Comparison of ENCODE assay signal across 8 cellular contexts in genomic region chr2:106193977-106194778, GRCh38. TPM values are rescaled to one million over a fixed set of nuclear protein-coding genes. Genes with fewer than 3 reads are reported as not detected.
DNase-seq lines count a peak whose midpoint lies in the region; ATAC-seq and TF ChIP-seq lines count a peak whose summit lies in the region.

Gene UXS1 (minus strand): TSS chr2:106194301. CDS start chr2:106194241, 60 bp downstream.

- intact Hi-C loops in activated CD4-positive, alpha-beta memory T cell treated with anti-CD3 and anti-CD28 coated beads for 36 hours (cut with micrococcal nuclease) = loop anchor here (1.0 to 5.0 kb wide), 7 partner anchors 34 to 447 kb away; no protein-coding TSS in a partner anchor
- intact Hi-C loops in dorsolateral prefrontal cortex (cut with DNase I) (loop anchor here (10.0 kb wide), 1 partner anchor 859 kb away; the partner anchor contains the start of gene C2orf49 (in 2 of the 2)), right lobe of liver (cut with DNase I) (no loop called here)

- POLR2A ChIA-PET in activated CD4-positive, alpha-beta memory T cell treated with anti-CD3 and anti-CD28 coated beads for 36 hours (lab: Charles Lee) = interaction anchor here (1.4 to 3.7 kb wide), 4 partner anchors 35 to 54 kb away, joined by 6 to 52 read pairs (median 26); no protein-coding TSS in a partner anchor

- H3K4me1 Mint-ChIP-seq in activated CD4-positive, alpha-beta memory T cell treated with anti-CD3 and anti-CD28 coated beads for 36 hours (ENCODE audit: low read depth) = peaks cover 40% of the 10 kb centered on the region

- H3K36me3 ChIP-seq in right lobe of liver = no peaks in the 10 kb centered on the region

- 0% methylated on average over 11 of the region's 93 CpGs for WGBS in right lobe of liver (ENCODE audit: insufficient coverage, low coverage, low lambda C conversion rate, missing lambda C conversion rate)

- H3K9me3 ChIP-seq in right lobe of liver = no peaks in the 10 kb centered on the region

- peaks cover 2% of the 10 kb centered on the region for H3K27me3 Mint-ChIP-seq in activated CD4-positive, alpha-beta memory T cell treated with anti-CD3 and anti-CD28 coated beads for 36 hours

- H3K4me3 Mint-ChIP-seq in activated CD4-positive, alpha-beta memory T cell treated with anti-CD3 and anti-CD28 coated beads for 36 hours = peak within 1 kb of the TSS; percentile 84

- H3K4me1 ChIP-seq in right lobe of liver = peaks cover 0 to 9% (median 3%) of the 10 kb centered on the region in 4 donors

- H3K27me3 ChIP-seq in dorsolateral prefrontal cortex = no peaks in the 10 kb centered on the region
- H3K27me3 ChIP-seq in right lobe of liver = no peaks in the 10 kb centered on the region

- DNase-seq in NCI-H82 (lab: John Stamatoyannopoulos, UW) = peak; percentile 99
- peak; percentile 99 for DNase-seq in activated CD4-positive, alpha-beta memory T cell treated with anti-CD3 and anti-CD28 coated beads for 36 hours
- DNase-seq in dorsolateral prefrontal cortex = peak; percentile 91 to 96 (median 94)
- DNase-seq in right lobe of liver = peak; percentile 98 to 99 (median 98)
- DNase-seq in stimulated activated CD4-positive, alpha-beta T cell treated with anti-CD3 and anti-CD28 coated beads, Interleukin-4, amount 100 ng/mL, for 4 hours = peak; percentile 98

- peaks cover 13% of the 10 kb centered on the region for H3K36me3 Mint-ChIP-seq in activated CD4-positive, alpha-beta memory T cell treated with anti-CD3 and anti-CD28 coated beads for 36 hours

- H3K9me3 Mint-ChIP-seq in activated CD4-positive, alpha-beta memory T cell treated with anti-CD3 and anti-CD28 coated beads for 36 hours = no peaks in the 10 kb centered on the region

- TF ChIP-seq CTCF in C4-2B (conservative IDR thresholded peaks at IDR 0.05) (no peak), dorsolateral prefrontal cortex (IDR thresholded peaks at IDR 0.05 in 54 of 56, conservative IDR thresholded peaks at IDR 0.05 in 2 of 56; ENCODE audit: low read depth in 1 of 56, partially characterized antibody in 56 of 56) (peak in 23 of 56 donors; percentile 2 to 45 (median 17)), right lobe of liver (IDR thresholded peaks at IDR 0.05) (peak in 1 of 4 donors; percentile 6)

- peak within 1 kb of the TSS; percentile 87 for H3K27ac Mint-ChIP-seq in activated CD4-positive, alpha-beta memory T cell treated with anti-CD3 and anti-CD28 coated beads for 36 hours

- CTCF ChIA-PET in activated CD4-positive, alpha-beta memory T cell treated with anti-CD3 and anti-CD28 coated beads for 36 hours (lab: Charles Lee) = interaction anchor here (1.1 to 1.8 kb wide), 3 partner anchors 36 to 86 kb away, joined by 3 to 7 read pairs (median 4); no protein-coding TSS in a partner anchor

- TF ChIP-seq POLR2A in right lobe of liver (IDR thresholded peaks at IDR 0.05) = peak; percentile 83

- ATAC-seq in GM19397 (IDR thresholded peaks at IDR 0.05; ENCODE audit: unreplicated experiment) (peak; percentile 74), HG03571 (IDR thresholded peaks at IDR 0.05; ENCODE audit: unreplicated experiment) (peak; percentile 68), right lobe of liver (peak; percentile 91 to 96 (median 94))

- H3K4me3 ChIP-seq in dorsolateral prefrontal cortex (peak within 1 kb of the TSS; percentile 66 to 99 (median 88)), right lobe of liver (peak within 1 kb of the TSS; percentile 76 to 97 (median 90))

- H3K27ac ChIP-seq in C4-2B = peak within 1 kb of the TSS; percentile 77
- H3K27ac ChIP-seq in dorsolateral prefrontal cortex = peak within 1 kb of the TSS in 57 of 59 donors; percentile 10 to 95 (median 83)
- peak within 1 kb of the TSS; percentile 54 to 83 (median 67) for H3K27ac ChIP-seq in right lobe of liver

RNA-seq across cellular contexts. Expression of gene UXS1, which starts in this region (rescaled TPM):
- 10 to 100 TPM; 39.2 to 41.5 TPM for total RNA-seq in activated CD4-positive, alpha-beta memory T cell treated with anti-CD3 and anti-CD28 coated beads for 36 hours
- total RNA-seq in dorsolateral prefrontal cortex = 10 to 100 TPM; 37.5 to 89.4 (median 64.7) TPM
- total RNA-seq in right lobe of liver = 10 to 100 TPM in 5 of 6 experiments, 1 to 10 TPM in 1; 8.2 to 56.2 (median 14.0) TPM

Comparison
In these comparisons a context has a peak if more than half of its experiments do, and no peak if none do; other contexts are left out.
1. Peak in every context shown above with its lines: DNase-seq, ATAC-seq, H3K4me3 ChIP-seq and H3K27ac ChIP-seq.
2. intact Hi-C loops: an anchor here in activated CD4-positive, alpha-beta memory T cell treated with anti-CD3 and anti-CD28 coated beads for 36 hours (1.0 to 5.0 kb wide) and dorsolateral prefrontal cortex (10.0 kb wide); none called in right lobe of liver.